ENCODE assay signal across 18 cellular contexts in the genomic region with DNA sequence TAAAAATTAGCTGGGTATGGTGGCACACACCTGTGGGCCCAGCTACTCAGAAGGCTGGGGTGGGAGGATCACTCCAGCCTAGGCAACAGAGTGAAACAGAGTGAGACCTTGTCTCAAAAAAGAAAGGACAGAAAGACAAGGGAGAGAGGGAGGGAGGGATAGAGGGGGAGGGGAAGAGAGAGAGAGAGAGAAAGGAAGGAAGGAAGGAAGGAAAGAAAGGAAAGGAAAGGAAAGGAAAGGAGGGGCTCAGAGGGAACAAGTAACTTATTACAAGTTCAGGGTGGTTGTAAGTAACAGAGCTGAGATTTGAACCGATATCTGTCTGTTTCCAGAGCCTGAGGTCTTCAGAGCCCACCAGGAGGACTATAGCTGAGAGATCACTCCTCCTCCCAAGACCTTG. TPM values are rescaled to one million over a fixed set of nuclear protein-coding genes. Genes with fewer than 3 reads are reported as not detected.
DNase-seq lines count a peak whose midpoint lies in the region; ATAC-seq and TF ChIP-seq lines count a peak whose summit lies in the region.
"Had no signal": no experiment of that assay in that cellular context is flagged by ENCODE, and none has a peak within 500 bp of the region (broad histone marks: within the 10 kb centered on the region; RNA-seq: fewer than 3 reads in every experiment).

No MANE protein-coding gene starts in this region.

- H3K36me3 ChIP-seq in heart left ventricle (peaks cover 0 to 77% (median 55%) of the 10 kb centered on the region in 9 donors), uterus (no peaks in the 10 kb centered on the region)

- intact Hi-C loops in heart left ventricle (cut with DNase I): no loop called here
- intact Hi-C loops in left ventricle myocardium superior (cut with micrococcal nuclease): no loop called here
- intact Hi-C loops in uterus (cut with DNase I; ENCODE audit: low total_unique reads): no loop called here

- DNase-seq in heart left ventricle: peak in 1 of 5 donors; percentile 21
- DNase-seq in left ventricle myocardium superior: no peak
- no peak for DNase-seq in uterus
- no peak for DNase-seq in stimulated activated naive CD4-positive, alpha-beta T cell treated with Interleukin-2 at 50 U/mL for 16 hours (lab: John Stamatoyannopoulos, UW)
- DNase-seq in retina: no peak
- DNase-seq: activated CD4-positive, alpha-beta T cell treated with anti-CD3 and anti-CD28 coated beads for 48 hours; activated naive CD8-positive, alpha-beta T cell treated with anti-CD3 and anti-CD28 coated beads, Interleukin-2, amount 50 U/mL, for 24 hours; activated T-cell treated with anti-CD3 and anti-CD28 coated beads, Interleukin-2, amount 50 U/mL, for 4 hours; DMS 273 treated with DMSO at 0.1 percent for 48 hours; GOT3; NCI-H1436 treated with DMSO at 0.1 percent for 48 hours; NCI-H510A treated with DMSO at 0.1 percent for 48 hours; Peyer's patch had no signal

- H3K27me3 ChIP-seq in heart left ventricle (no peaks in the 10 kb centered on the region), uterus (no peaks in the 10 kb centered on the region)
- H3K27me3 ChIP-seq: Peyer's patch had no signal

- no peaks in the 10 kb centered on the region for H3K9me3 Mint-ChIP-seq in nephron
- H3K9me3 Mint-ChIP-seq: activated naive CD8-positive, alpha-beta T cell treated with anti-CD3 and anti-CD28 coated beads, Interleukin-2, amount 50 U/mL, for 24 hours; activated T-cell treated with anti-CD3 and anti-CD28 coated beads, Interleukin-2, amount 50 U/mL, for 4 hours; stimulated activated naive CD8-positive, alpha-beta T cell treated with anti-CD3 and anti-CD28 coated beads, Interleukin-15, Interleukin-2, amounts not matched to agents 100 ng/mL and 50 ng/mL, for 24 hours had no signal

- H3K4me1 ChIP-seq in heart left ventricle (peaks cover 10 to 65% (median 50%) of the 10 kb centered on the region in 12 donors), uterus (peaks cover 20 to 37% of the 10 kb centered on the region in 2 donors)

- H3K27ac Mint-ChIP-seq in nephron: peak overlapping the region; percentile 95 to 99 (median 98)
- H3K27ac Mint-ChIP-seq: activated naive CD8-positive, alpha-beta T cell treated with anti-CD3 and anti-CD28 coated beads, Interleukin-2, amount 50 U/mL, for 24 hours; stimulated activated naive CD8-positive, alpha-beta T cell treated with anti-CD3 and anti-CD28 coated beads, Interleukin-15, Interleukin-2, amounts not matched to agents 100 ng/mL and 50 ng/mL, for 24 hours had no signal

- H3K27ac ChIP-seq in heart left ventricle (peak overlapping the region in 8 of 12 donors; percentile 16 to 93 (median 56)), cingulate gyrus (ENCODE audit: low read depth, low read length) (peak overlapping the region; percentile 54), uterus (peak overlapping the region; percentile 87 to 93)
- H3K27ac ChIP-seq: KMS-11 had no signal

- H3K27me3 Mint-ChIP-seq in nephron (ENCODE audit: low read depth): no peaks in the 10 kb centered on the region
- H3K27me3 Mint-ChIP-seq: activated naive CD8-positive, alpha-beta T cell treated with anti-CD3 and anti-CD28 coated beads, Interleukin-2, amount 50 U/mL, for 24 hours; stimulated activated naive CD8-positive, alpha-beta T cell treated with anti-CD3 and anti-CD28 coated beads, Interleukin-15, Interleukin-2, amounts not matched to agents 100 ng/mL and 50 ng/mL, for 24 hours had no signal

- TF ChIP-seq CTCF in heart left ventricle (IDR thresholded peaks at IDR 0.05) (no peak), nephron (IDR thresholded peaks at IDR 0.05; ENCODE audit: unreplicated experiment in 3 of 3) (no peak), uterus (IDR thresholded peaks at IDR 0.05) (no peak)

- TF ChIP-seq POLR2A in heart left ventricle (IDR thresholded peaks at IDR 0.05) (no peak), uterus (IDR thresholded peaks at IDR 0.05) (no peak)

- peaks cover 39% of the 10 kb centered on the region for H3K36me3 Mint-ChIP-seq in nephron (ENCODE audit: low read depth)

- H3K4me3 ChIP-seq in heart left ventricle (no peak overlapping the region), uterus (no peak overlapping the region)
- H3K4me3 ChIP-seq: Peyer's patch had no signal

- WGBS in heart left ventricle, 4 donors: 35 to 63% (median 42%) methylated on average over 1 of the region's 1 CpG

- peak overlapping the region in 2 of 3 experiments; percentile 23 to 55 for H3K4me3 Mint-ChIP-seq in nephron
- H3K4me3 Mint-ChIP-seq: activated naive CD8-positive, alpha-beta T cell treated with anti-CD3 and anti-CD28 coated beads, Interleukin-2, amount 50 U/mL, for 24 hours; activated T-cell treated with anti-CD3 and anti-CD28 coated beads, Interleukin-2, amount 50 U/mL, for 4 hours; stimulated activated naive CD8-positive, alpha-beta T cell treated with anti-CD3 and anti-CD28 coated beads, Interleukin-15, Interleukin-2, amounts not matched to agents 100 ng/mL and 50 ng/mL, for 24 hours had no signal

- H3K9me3 ChIP-seq in heart left ventricle (no peaks in the 10 kb centered on the region), uterus (no peaks in the 10 kb centered on the region)
- H3K9me3 ChIP-seq: Peyer's patch had no signal

- peaks cover 60% of the 10 kb centered on the region for H3K4me1 Mint-ChIP-seq in nephron

- no peak for ATAC-seq in heart left ventricle
- ATAC-seq in left ventricle myocardium superior: no peak
- no peak for ATAC-seq in GM18861 (IDR thresholded peaks at IDR 0.05; ENCODE audit: unreplicated experiment)
- ATAC-seq: activated naive CD8-positive, alpha-beta T cell treated with anti-CD3 and anti-CD28 coated beads, Interleukin-2, amount 50 U/mL, for 24 hours; activated T-cell treated with anti-CD3 and anti-CD28 coated beads, Interleukin-2, amount 50 U/mL, for 4 hours had no signal

RNA-seq across cellular contexts. Expression of a gene that starts 8.3 kb away (rescaled TPM):
- total RNA-seq in heart left ventricle (10 to 100 TPM; 13.2 to 27.5 (median 15.0) TPM), left ventricle myocardium superior (14.9 TPM), uterus (10 to 100 TPM; 17.1 to 50.6 (median 32.8) TPM)
- polyA plus RNA-seq in heart left ventricle: 10 to 100 TPM; 10.3 to 15.4 TPM

RNA-seq across cellular contexts. Expression of a gene that starts 13.2 kb away (rescaled TPM):
- total RNA-seq in heart left ventricle (1,000 to 10,000 TPM; 3,379 to 7,430 (median 4,887) TPM), left ventricle myocardium superior (4,526 TPM), uterus (1,000 to 10,000 TPM in 2 of 4 donors, 100 to 1,000 TPM in 2; 962 to 1,122 (median 1,020) TPM)
- 1,000 to 10,000 TPM; 4,589 to 6,374 TPM for polyA plus RNA-seq in heart left ventricle

RNA-seq across cellular contexts. Expression of a gene that starts 20.5 kb away (rescaled TPM):
- total RNA-seq in heart left ventricle (10 to 100 TPM; 12.9 to 23.8 (median 16.5) TPM), left ventricle myocardium superior (16.1 TPM), uterus (10 to 100 TPM in 2 of 4 donors, 1 to 10 TPM in 2; 4.1 to 47.6 (median 10.1) TPM)
- 10 to 100 TPM; 15.4 to 30.1 TPM for polyA plus RNA-seq in heart left ventricle

RNA-seq across cellular contexts. Expression of a gene that starts 53.7 kb away (rescaled TPM):
- total RNA-seq in heart left ventricle (10 to 100 TPM in 8 of 9 donors, 1 to 10 TPM in 1; 8.4 to 22.4 (median 11.3) TPM), left ventricle myocardium superior (13.1 TPM), uterus (100 to 1,000 TPM in 1 of 4 donors, 10 to 100 TPM in 2, 1 to 10 TPM in 1; 2.8 to 145 (median 19.3) TPM)
- polyA plus RNA-seq in heart left ventricle: 1 to 10 TPM; 3.3 to 8.1 TPM

RNA-seq across cellular contexts. Expression of a gene that starts 54.5 kb away (rescaled TPM):
- total RNA-seq in heart left ventricle (100 to 1,000 TPM in 8 of 9 donors, 10 to 100 TPM in 1; 95.6 to 300 (median 228) TPM), left ventricle myocardium superior (275 TPM), uterus (10 to 100 TPM; 14.1 to 83.7 (median 36.4) TPM)
- polyA plus RNA-seq in heart left ventricle: 100 to 1,000 TPM; 164 to 210 TPM
